19 cellular contexts compared by ENCODE assay signal in genomic region chr3:179560791-179561190, GRCh38.
"Had no signal": no experiment of that assay in that cellular context is flagged by ENCODE, and none has a peak within 500 bp of the region (broad histone marks: within the 10 kb centered on the region; RNA-seq: fewer than 3 reads in every experiment).

No MANE protein-coding gene starts in this region.

- H3K4me3 Mint-ChIP-seq: stimulated activated naive B cell treated with anti-CD40 and anti-IgM and Interleukin-4, amounts not matched to agents 10 μg/mL and 1 μg/mL and 100 μg/mL, for 72 hours had no signal

- H3K9me3 ChIP-seq: heart left ventricle, mucosa of descending colon, right atrium auricular region, sigmoid colon, testis, tibial nerve had no signal

- H3K36me3 ChIP-seq: heart left ventricle, right atrium auricular region, sigmoid colon, tibial nerve had no signal

- H3K27me3 ChIP-seq: dorsolateral prefrontal cortex, heart left ventricle, right atrium auricular region, sigmoid colon, testis, tibial nerve had no signal

- H3K9me3 Mint-ChIP-seq: naive thymus-derived CD8-positive, alpha-beta T cell; stimulated activated naive B cell treated with anti-CD40 and anti-IgM and Interleukin-4, amounts not matched to agents 10 μg/mL and 1 μg/mL and 100 μg/mL, for 72 hours; stimulated activated naive CD8-positive, alpha-beta T cell treated with anti-CD3 and anti-CD28 coated beads, Interleukin-15, amount 100 ng/mL, for 72 hours had no signal

- H3K27ac Mint-ChIP-seq: stimulated activated naive B cell treated with anti-CD40 and anti-IgM and Interleukin-4, amounts not matched to agents 10 μg/mL and 1 μg/mL and 100 μg/mL, for 72 hours; stimulated activated naive CD8-positive, alpha-beta T cell treated with anti-CD3 and anti-CD28 coated beads, Interleukin-15, amount 100 ng/mL, for 72 hours had no signal

- H3K27me3 Mint-ChIP-seq: stimulated activated naive B cell treated with anti-CD40 and anti-IgM and Interleukin-4, amounts not matched to agents 10 μg/mL and 1 μg/mL and 100 μg/mL, for 72 hours; stimulated activated naive CD8-positive, alpha-beta T cell treated with anti-CD3 and anti-CD28 coated beads, Interleukin-15, amount 100 ng/mL, for 72 hours had no signal

- H3K4me3 ChIP-seq: dorsolateral prefrontal cortex, heart left ventricle, mucosa of descending colon, right atrium auricular region, sigmoid colon, skin epidermis, testis, tibial nerve had no signal

- H3K27ac ChIP-seq: dorsolateral prefrontal cortex, heart left ventricle, right atrium auricular region, sigmoid colon, skin epidermis, testis, tibial nerve had no signal

- H3K36me3 Mint-ChIP-seq: naive thymus-derived CD8-positive, alpha-beta T cell had no signal

- DNase-seq: cortex of kidney; dorsolateral prefrontal cortex; effector CD8-positive, alpha-beta T cell; foreskin melanocyte; heart left ventricle; hippocampal formation; mammary epithelial cell; mucosa of descending colon; naive thymus-derived CD8-positive, alpha-beta T cell; posterior cingulate gyrus; sigmoid colon; stimulated activated CD4-positive, alpha-beta T cell treated with anti-CD3 and anti-CD28 coated beads, Interleukin-2, amount 100 ng/mL, for 24 hours; stimulated activated CD4-positive, alpha-beta T cell treated with anti-CD3 and anti-CD28 coated beads, Interleukin-4, amount 100 ng/mL, for 4 hours; stimulated activated naive B cell treated with anti-CD40 and anti-IgM and Interleukin-4, amounts not matched to agents 10 μg/mL and 1 μg/mL and 100 μg/mL, for 72 hours; stimulated activated naive CD8-positive, alpha-beta T cell treated with anti-CD3 and anti-CD28 coated beads, Interleukin-15, amount 100 ng/mL, for 72 hours; testis had no signal
